ENCODE assay signal across 17 cellular contexts in genomic region chr1:105427543-105427942, GRCh38.
DNase-seq lines count a peak whose midpoint lies in the region; ATAC-seq, FAIRE-seq and TF ChIP-seq lines count a peak whose summit lies in the region.
"Had no signal": no experiment of that assay in that cellular context is flagged by ENCODE, and none has a peak within 500 bp of the region (broad histone marks: within the 10 kb centered on the region; RNA-seq: fewer than 3 reads in every experiment).

No MANE protein-coding gene starts in this region.

- WGBS in GM12878 (ENCODE audit: insufficient coverage, insufficient replicate concordance, low lambda C conversion rate, missing lambda C conversion rate) = 0% methylated on average over 2 of the region's 2 CpGs
- WGBS in hepatocyte (ENCODE audit: low lambda C conversion rate, missing lambda C conversion rate) = 48% methylated on average over 2 of the region's 2 CpGs

- H4K20me1 ChIP-seq in GM12878 (ENCODE audit: control insufficient read depth, insufficient read depth) = no peaks in the 10 kb centered on the region
- H4K20me1 ChIP-seq in hepatocyte (ENCODE audit: insufficient read depth, poor library complexity, severe bottlenecking) = no peaks in the 10 kb centered on the region

- SMC1A ChIA-PET in GM12878 (lab: Charles Lee; ENCODE audit: uncharacterized antibody, unreplicated experiment) = no interaction called here

- no peak for TF ChIP-seq EP300 in GM12878 (IDR thresholded peaks at IDR 0.05; ENCODE audit: borderline replicate concordance in 1 of 2, control insufficient read depth in 1 of 2, low read depth in 2 of 2, low read length in 2 of 2)

- in situ Hi-C loops in GM12878 (cut with MboI) = no loop called here

- DNase-seq in GF-D8 (lab: John Stamatoyannopoulos, UW) = peak; percentile 29
- peak; percentile 25 for DNase-seq in MG63
- peak; percentile 37 for DNase-seq in RKO (ENCODE audit: low spot score)
- DNase-seq in GM12878 (ENCODE audit: low read depth, low spot score) = no peak
- no peak for DNase-seq in hepatocyte (ENCODE audit: low spot score)
- DNase-seq in activated effector memory CD4-positive, alpha-beta T cell treated with anti-CD3 and anti-CD28 coated beads, Interleukin-2, amount 50 U/mL, for 16 hours = no peak
- DNase-seq in NCI-H1048 (lab: John Stamatoyannopoulos, UW) = no peak
- DNase-seq: COR-L47; effector CD4-positive, alpha-beta T cell; heart right ventricle; NCI-H2081 treated with DMSO at 0.1 percent for 48 hours; NCI-H774; spleen had no signal

- H3K4me3 ChIP-seq in MG63 (no peak overlapping the region), GM12878 (no peak overlapping the region), hepatocyte (no peak overlapping the region)
- H3K4me3 ChIP-seq: heart right ventricle, spleen, suprapubic skin had no signal

- TF ChIP-seq CTCF in GM12878 (IDR thresholded peaks at IDR 0.05 in 2 of 3, conservative IDR thresholded peaks at IDR 0.05 in 1 of 3; ENCODE audit: control insufficient read depth in 2 of 3, extremely low read depth in 1 of 3, insufficient read depth in 1 of 3, low read depth in 3 of 3, low read length in 3 of 3) = no peak
- TF ChIP-seq CTCF in hepatocyte (IDR thresholded peaks at IDR 0.05; ENCODE audit: poor library complexity) = no peak

- TF ChIP-seq POLR2A in GM12878 (IDR thresholded peaks at IDR 0.05; ENCODE audit: low read depth, low read length) = no peak

- RAD21 ChIA-PET in GM12878 (lab: Charles Lee; ENCODE audit: unreplicated experiment) = no interaction called here

- FAIRE-seq in GM12878 (lab: Jason Lieb, UNC) = no peak

- H3K36me3 ChIP-seq in MG63 (no peaks in the 10 kb centered on the region), GM12878 (ENCODE audit: control insufficient read depth in 2 of 2, insufficient read depth in 2 of 2, low read length in 1 of 2) (no peaks in the 10 kb centered on the region), hepatocyte (replicated peaks; ENCODE audit: insufficient read depth, low read depth) (no peaks in the 10 kb centered on the region)
- H3K36me3 ChIP-seq: heart right ventricle, neutrophil, spleen, suprapubic skin had no signal

- BruUV-seq in GM12878 (replicated peaks; lab: Mats Ljungman, UMichigan) = no TSS peak

- H3K4me2 ChIP-seq in GM12878 (ENCODE audit: control insufficient read depth, insufficient read depth) = no peak overlapping the region
- H3K4me2 ChIP-seq in hepatocyte = no peak overlapping the region

- H3K27me3 ChIP-seq in MG63 (no peaks in the 10 kb centered on the region), GM12878 (replicated peaks in 1 of 2; ENCODE audit: control insufficient read depth in 2 of 2, insufficient read depth in 2 of 2, low read length in 1 of 2) (no peaks in the 10 kb centered on the region), hepatocyte (no peaks in the 10 kb centered on the region)
- H3K27me3 ChIP-seq: heart right ventricle, neutrophil, spleen, suprapubic skin had no signal

- H3K9me2 ChIP-seq in hepatocyte (replicated peaks; ENCODE audit: insufficient read depth) = no peaks in the 10 kb centered on the region

- H3K9ac ChIP-seq in GM12878 (ENCODE audit: control insufficient read depth, insufficient read depth, low read length) = no peak overlapping the region

- TF ChIP-seq RAD21 in GM12878 (IDR thresholded peaks at IDR 0.05; ENCODE audit: insufficient read depth, low read depth, low read length) = no peak

- intact Hi-C loops in GM12878 (cut with micrococcal nuclease; ENCODE audit: unreplicated experiment) = no loop called here

- CTCF ChIA-PET in GM12878 (lab: Yijun Ruan, JAX) = no interaction called here

- no peaks in the 10 kb centered on the region for H3K79me2 ChIP-seq in GM12878 (ENCODE audit: control insufficient read depth, insufficient read depth, low read length)
- no peaks in the 10 kb centered on the region for H3K79me2 ChIP-seq in hepatocyte

- POLR2A ChIA-PET in GM12878 (lab: Charles Lee) = no interaction called here

- H3K9me3 ChIP-seq in MG63 (no peaks in the 10 kb centered on the region), GM12878 (replicated peaks; ENCODE audit: control insufficient read depth, insufficient read depth, low read length) (no peaks in the 10 kb centered on the region), hepatocyte (ENCODE audit: low read depth) (no peaks in the 10 kb centered on the region)
- H3K9me3 ChIP-seq: heart right ventricle, neutrophil, suprapubic skin had no signal

- H3K4me1 ChIP-seq in GM12878 (ENCODE audit: control insufficient read depth, insufficient read depth, low read length) = no peaks in the 10 kb centered on the region
- H3K4me1 ChIP-seq in hepatocyte (ENCODE audit: insufficient read depth) = no peaks in the 10 kb centered on the region
- H3K4me1 ChIP-seq: heart right ventricle, spleen, suprapubic skin had no signal

- ATAC-seq in GM12878 = peak; percentile 51; the same call in 1 of the 3 replicates
- no peak for ATAC-seq in HG03135 (IDR thresholded peaks at IDR 0.05; ENCODE audit: unreplicated experiment)
- ATAC-seq: activated CD4-positive, CD25-positive, alpha-beta regulatory T cell treated with anti-CD3 and anti-CD28 coated beads, Interleukin-2, amount 50 U/mL, for 24 hours; heart right ventricle had no signal

- H2AFZ ChIP-seq in GM12878 (ENCODE audit: control insufficient read depth, low read depth, low read length) (no peak overlapping the region), hepatocyte (no peak overlapping the region)

- H3K27ac ChIP-seq in GM12878 (ENCODE audit: control insufficient read depth, insufficient read depth) (no peak overlapping the region), hepatocyte (no peak overlapping the region)
- H3K27ac ChIP-seq: heart right ventricle, neutrophil, spleen, suprapubic skin had no signal

TF ChIP-seq in GM12878, 131 proteins besides CTCF, POLR2A, EP300 and RAD21:
- TF ChIP-seq YY1 (IDR thresholded peaks at IDR 0.05; ENCODE audit: low read depth, low read length) (no peak), ETV6 (conservative IDR thresholded peaks at IDR 0.05 in 1 of 2, IDR thresholded peaks at IDR 0.05 in 1 of 2; ENCODE audit: borderline replicate concordance in 1 of 2, low read depth in 1 of 2) (no peak), RCOR1 (conservative IDR thresholded peaks at IDR 0.05; ENCODE audit: low read depth, low read length) (no peak)

Comparison
In these comparisons a context has a peak if more than half of its experiments do, and no peak if none do; other contexts are left out.
1. DNase-seq: peak in GF-D8 (single experiment), MG63 (single experiment) and RKO (single experiment); none in GM12878 (single experiment), hepatocyte (single experiment), activated effector memory CD4-positive, alpha-beta T cell treated with anti-CD3 and anti-CD28 coated beads, Interleukin-2, amount 50 U/mL, for 16 hours (single experiment) and NCI-H1048 (single experiment).